Comparison of ENCODE assay signal across 8 cellular contexts in the genomic region with DNA sequence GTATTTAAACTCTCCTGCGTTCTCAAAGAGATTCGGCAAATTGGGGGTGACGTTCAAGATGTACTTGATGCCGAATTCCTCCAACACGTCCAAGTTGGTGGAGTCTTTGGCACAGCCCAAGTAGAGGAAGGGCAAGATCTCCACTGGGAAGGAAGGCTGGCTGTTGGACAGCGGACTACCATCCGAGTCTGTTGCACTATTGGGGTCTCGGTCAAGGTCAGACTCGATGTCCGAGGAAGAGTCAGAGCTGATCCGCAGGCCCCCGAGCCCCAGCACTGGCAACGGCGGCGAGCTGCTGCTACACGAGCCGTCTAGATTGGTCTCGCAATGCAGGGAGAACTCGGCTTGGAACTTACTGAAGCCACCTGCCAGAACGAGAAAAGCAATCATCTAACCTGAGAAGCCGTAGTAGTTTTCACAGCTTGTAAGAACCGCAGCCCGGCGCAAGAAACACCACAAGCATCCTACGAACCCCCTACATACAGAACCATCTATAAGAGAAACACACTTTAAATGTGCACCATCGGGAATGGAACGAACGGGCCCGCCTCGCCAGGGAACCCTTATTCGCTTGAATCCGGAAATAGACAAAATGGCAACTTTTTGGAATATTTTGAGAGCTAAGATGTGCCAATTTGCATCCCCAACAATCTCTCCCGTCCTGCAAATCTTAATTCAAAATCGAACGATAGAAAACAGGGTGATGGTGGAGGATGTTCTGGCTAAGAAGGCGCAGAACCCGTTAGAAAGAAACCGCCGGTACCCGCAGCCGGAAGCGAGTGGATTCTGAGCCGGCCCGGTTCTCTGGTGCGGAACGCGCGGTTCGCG. TPM values are rescaled to one million over a fixed set of nuclear protein-coding genes. Genes with fewer than 3 reads are reported as not detected.
DNase-seq lines count a peak whose midpoint lies in the region; ATAC-seq and TF ChIP-seq lines count a peak whose summit lies in the region.

No MANE protein-coding gene starts in this region.

- TF ChIP-seq POLR2A in Peyer's patch (IDR thresholded peaks at IDR 0.05) (no peak), right lobe of liver (IDR thresholded peaks at IDR 0.05) (no peak), testis (IDR thresholded peaks at IDR 0.05) (no peak)

- H3K27me3 ChIP-seq in Peyer's patch (no peaks in the 10 kb centered on the region), right lobe of liver (no peaks in the 10 kb centered on the region), testis (no peaks in the 10 kb centered on the region)

- peaks cover 0 to 40% (median 11%) of the 10 kb centered on the region in 4 donors for H3K4me1 ChIP-seq in Peyer's patch
- H3K4me1 ChIP-seq in right lobe of liver = peaks cover 0 to 40% (median 17%) of the 10 kb centered on the region in 4 donors
- H3K4me1 ChIP-seq in testis = no peaks in the 10 kb centered on the region

- TF ChIP-seq CTCF in GM12875 (IDR thresholded peaks at IDR 0.05; ENCODE audit: borderline replicate concordance, insufficient read depth, low read depth, low read length) (no peak), Peyer's patch (IDR thresholded peaks at IDR 0.05) (no peak), right lobe of liver (IDR thresholded peaks at IDR 0.05) (no peak), testis (IDR thresholded peaks at IDR 0.05) (no peak)

- peak; percentile 45 to 56 (median 54) for DNase-seq in Peyer's patch
- peak; percentile 7 for DNase-seq in central memory CD4-positive, alpha-beta T cell
- DNase-seq in right lobe of liver = peak in 2 of 3 donors; percentile 37 to 56
- DNase-seq in testis = no peak

- intact Hi-C loops in right lobe of liver (cut with DNase I) = loop anchor here in 1 of 2 donors (5.0 kb wide), 1 partner anchor 184 kb away; no protein-coding TSS in a partner anchor
- intact Hi-C loops in testis (cut with DNase I; ENCODE audit: low total_unique reads) = no loop called here

- H3K36me3 ChIP-seq in Peyer's patch = peaks cover 0 to 12% (median 0%) of the 10 kb centered on the region in 3 donors
- H3K36me3 ChIP-seq in right lobe of liver = peaks cover 0 to 12% (median 0%) of the 10 kb centered on the region in 4 donors
- H3K36me3 ChIP-seq in testis (ENCODE audit: low read depth, missing control alignments) = no peaks in the 10 kb centered on the region

- H3K9me3 ChIP-seq in Peyer's patch (no peaks in the 10 kb centered on the region), right lobe of liver (no peaks in the 10 kb centered on the region), testis (no peaks in the 10 kb centered on the region)

- ATAC-seq in right lobe of liver (no peak), GM18511 (IDR thresholded peaks at IDR 0.05; ENCODE audit: unreplicated experiment) (no peak), HG03095 (IDR thresholded peaks at IDR 0.05; ENCODE audit: unreplicated experiment) (no peak), GM18861 (IDR thresholded peaks at IDR 0.05; ENCODE audit: unreplicated experiment) (no peak)

- H3K27ac ChIP-seq in Peyer's patch = peak overlapping the region; percentile 89 to 99 (median 96)
- H3K27ac ChIP-seq in right lobe of liver = peak overlapping the region; percentile 95 to 99 (median 98)
- peak overlapping the region in 1 of 2 donors; percentile 94 for H3K27ac ChIP-seq in testis

- WGBS in right lobe of liver (ENCODE audit: insufficient coverage, low coverage, low lambda C conversion rate, missing lambda C conversion rate) = 2% methylated on average over 26 of the region's 50 CpGs
- WGBS in testis, 2 donors = 5 to 12% methylated on average over 39 to 50 of the region's 50 CpGs

- H3K4me3 ChIP-seq in GM12875 (ENCODE audit: low read depth, low read length) (peak overlapping the region; percentile 17), Peyer's patch (peak overlapping the region; percentile 56 to 82 (median 77)), right lobe of liver (peak overlapping the region; percentile 87 to 88 (median 88)), testis (peak overlapping the region; percentile 70 to 74)

RNA-seq across cellular contexts. Expression of gene DUSP6, which starts 1.4 kb away (rescaled TPM):
- total RNA-seq in Peyer's patch (10 to 100 TPM; 33.1 to 71.0 (median 46.7) TPM), right lobe of liver (100 to 1,000 TPM in 2 of 6 experiments, 10 to 100 TPM in 4; 24.3 to 139 (median 50.4) TPM), testis (10 to 100 TPM; 10.9 to 17.2 TPM)
- polyA plus RNA-seq in testis (ENCODE audit: insufficient read depth, low read depth, low replicate concordance) = 15.1 TPM

Comparison
In these comparisons a context has a peak if more than half of its experiments do, and no peak if none do; other contexts are left out.
1. H3K4me3 ChIP-seq: peak in every context shown above with its lines; median percentile 88 in right lobe of liver; 77 in Peyer's patch; 72 in testis; 17 in GM12875.